9 cellular contexts compared by ENCODE assay signal in genomic region chr10:59176241-59177030, GRCh38. TPM values are rescaled to one million over a fixed set of nuclear protein-coding genes. Genes with fewer than 3 reads are reported as not detected.
A peak's percentile ranks its signal among the peaks of the same experiment; 100 is the strongest.
DNase-seq lines count a peak whose midpoint lies in the region; ATAC-seq and TF ChIP-seq lines count a peak whose summit lies in the region.
"Had no signal": no experiment of that assay in that cellular context is flagged by ENCODE, and none has a peak within 500 bp of the region (broad histone marks: within the 10 kb centered on the region; RNA-seq: fewer than 3 reads in every experiment).

Gene PHYHIPL, plus strand, starts transcription at chr10:59176643. Its CDS starts 211 bp downstream, at chr10:59176854.

- H3K36me3 ChIP-seq in BE2C = peaks cover 7% of the 10 kb centered on the region
- H3K36me3 ChIP-seq in left lung = no peaks in the 10 kb centered on the region
- no peaks in the 10 kb centered on the region for H3K36me3 ChIP-seq in testis (ENCODE audit: low read depth, missing control alignments)

- H3K27me3 ChIP-seq in BE2C (no peaks in the 10 kb centered on the region), left lung (peaks cover 22 to 47% of the 10 kb centered on the region in 2 donors), testis (no peaks in the 10 kb centered on the region)

- H3K36me3 Mint-ChIP-seq in brain = peaks cover 13% of the 10 kb centered on the region

- peak within 1 kb of the TSS; percentile 99 for H3K4me3 Mint-ChIP-seq in brain
- H3K4me3 Mint-ChIP-seq: activated B cell treated with CpG ODN at 0.5 μM for 24 hours had no signal

- 0 to 2% methylated on average over 7 to 63 of the region's 90 CpGs for WGBS in testis, 2 donors

- H3K4me3 ChIP-seq in BE2C (ENCODE audit: low read depth, low read length) (peak within 1 kb of the TSS; percentile 87), left lung (peak within 1 kb of the TSS in 1 of 2 donors; percentile 13), testis (peak within 1 kb of the TSS; percentile 56 to 67)

- TF ChIP-seq POLR2A in testis (IDR thresholded peaks at IDR 0.05) = no peak

- TF ChIP-seq CTCF in BE2C (IDR thresholded peaks at IDR 0.05; ENCODE audit: low read depth, low read length) = no peak
- TF ChIP-seq CTCF in brain (conservative IDR thresholded peaks at IDR 0.05) = no peak
- no peak for TF ChIP-seq CTCF in left lung (IDR thresholded peaks at IDR 0.05)
- TF ChIP-seq CTCF in testis (IDR thresholded peaks at IDR 0.05) = no peak

- no peak within 1 kb of the TSS for H3K27ac ChIP-seq in left lung
- peak within 1 kb of the TSS; percentile 50 to 66 for H3K27ac ChIP-seq in testis

- intact Hi-C loops in left lung (cut with DNase I) (no loop called here), testis (cut with DNase I; ENCODE audit: low total_unique reads) (no loop called here)

- peaks cover 16% of the 10 kb centered on the region for H3K27me3 Mint-ChIP-seq in brain

- peak; percentile 84 for DNase-seq in BE2C
- peak; percentile 76 for DNase-seq in NCI-H1092 treated with DMSO at 0.1 percent for 48 hours (lab: John Stamatoyannopoulos, UW)
- peak in 1 of 2 donors; percentile 62 for DNase-seq in left lung
- DNase-seq in testis = peak; percentile 53
- DNase-seq in activated CD8-positive, alpha-beta memory T cell treated with anti-CD3 and anti-CD28 coated beads, Interleukin-2, amount 50 U/mL, for 48 hours = no peak
- DNase-seq in MV-4-11 (lab: John Stamatoyannopoulos, UW) = no peak
- DNase-seq: activated B cell treated with CpG ODN at 0.5 μM for 24 hours had no signal

- peak within 1 kb of the TSS; percentile 98 to 99 (median 99) for H3K27ac Mint-ChIP-seq in brain
- H3K27ac Mint-ChIP-seq: activated B cell treated with CpG ODN at 0.5 μM for 24 hours had no signal

- peaks cover 51% of the 10 kb centered on the region for H3K4me1 Mint-ChIP-seq in brain

- H3K4me1 ChIP-seq in BE2C (no peaks in the 10 kb centered on the region), left lung (peaks cover 0 to 12% of the 10 kb centered on the region in 2 donors), testis (peaks cover 7% of the 10 kb centered on the region)

- H3K9me3 Mint-ChIP-seq in brain = peaks cover 5 to 12% (median 7%) of the 10 kb centered on the region in 5 experiments

- no peaks in the 10 kb centered on the region for H3K9me3 ChIP-seq in BE2C
- H3K9me3 ChIP-seq in left lung = no peaks in the 10 kb centered on the region
- no peaks in the 10 kb centered on the region for H3K9me3 ChIP-seq in testis

- ATAC-seq in left lung (peak; percentile 41), HG02678 (IDR thresholded peaks at IDR 0.05; ENCODE audit: unreplicated experiment) (no peak)

RNA-seq across cellular contexts. Expression of gene PHYHIPL, which starts in this region (rescaled TPM):
- 90.0 TPM for polyA plus RNA-seq in BE2C (2012; ENCODE audit: insufficient read depth, insufficient read length, low read depth)
- polyA plus RNA-seq in brain (ENCODE audit: insufficient read depth, low read depth, low replicate concordance) = 67.6 TPM
- not detected for total RNA-seq in left lung
- 10 to 100 TPM; 16.9 to 24.3 TPM for total RNA-seq in testis
- 78.0 TPM for polyA plus RNA-seq in testis (ENCODE audit: insufficient read depth, low read depth, low replicate concordance)
- total RNA-seq: activated B cell treated with CpG ODN at 0.5 μM for 24 hours had no signal

Comparison
In these comparisons a context has a peak if more than half of its experiments do, and no peak if none do; other contexts are left out.
1. RNA of gene PHYHIPL (total RNA-seq): 16.9 to 24.3 TPM in testis; not detected in left lung; every median in the first group is over 10 times any median in the second.
2. Peak in ATAC-seq in left lung; RNA of the gene not detected or under 1 TPM.
3. DNase-seq: peak in BE2C (single experiment), NCI-H1092 treated with DMSO at 0.1 percent for 48 hours (single experiment) and testis (single experiment); none in activated CD8-positive, alpha-beta memory T cell treated with anti-CD3 and anti-CD28 coated beads, Interleukin-2, amount 50 U/mL, for 48 hours (single experiment) and MV-4-11 (single experiment).
4. H3K27ac ChIP-seq: peak in testis (2 of 2); none in left lung (0 of 2).